Comparison of ENCODE assay signal across 16 cellular contexts in the genomic region with DNA sequence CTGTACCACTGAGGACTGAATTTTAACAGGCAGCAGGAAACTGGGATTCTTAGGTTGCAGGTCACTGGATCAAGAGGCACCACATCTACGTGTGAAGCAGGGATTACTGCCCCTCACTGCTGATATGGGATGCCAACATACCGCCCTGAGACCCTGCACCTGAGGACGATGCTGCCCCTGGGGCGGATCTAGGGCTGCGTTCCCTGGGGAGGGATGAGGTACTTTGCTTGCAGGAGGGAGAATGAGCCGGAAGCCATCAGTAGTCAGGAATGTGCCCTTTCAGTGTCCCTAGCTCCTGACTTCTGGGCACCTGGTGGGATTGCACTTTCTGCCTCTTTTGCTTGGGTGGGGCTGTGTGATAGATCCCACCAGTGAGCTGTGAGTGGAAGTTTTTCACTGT.
"Had no signal": no experiment of that assay in that cellular context is flagged by ENCODE, and none has a peak within 500 bp of the region (broad histone marks: within the 10 kb centered on the region; RNA-seq: fewer than 3 reads in every experiment).

No MANE protein-coding gene starts in this region.

- H3K4me3 ChIP-seq: cardiac muscle cell, colonic mucosa, dorsolateral prefrontal cortex, gastrocnemius medialis, left ventricle myocardium inferior, lung, neural progenitor cell, tibial nerve had no signal

- H3K27ac ChIP-seq: cardiac muscle cell, colonic mucosa, dorsolateral prefrontal cortex, gastrocnemius medialis, left ventricle myocardium inferior, neural progenitor cell, tibial nerve had no signal

- DNase-seq: activated gamma-delta T cell, cerebellar nuclear complex, mesendoderm had no signal

- H3K9me3 ChIP-seq: colonic mucosa, gastrocnemius medialis, left ventricle myocardium inferior, tibial nerve had no signal

- H3K27me3 Mint-ChIP-seq: activated naive CD4-positive, alpha-beta T cell treated with anti-CD3 and anti-CD28 coated beads, Interleukin-2, amount 50 U/mL, for 24 hours had no signal

- H3K27ac Mint-ChIP-seq: activated B cell treated with CpG ODN at 0.5 μM for 24 hours; activated naive CD4-positive, alpha-beta T cell treated with anti-CD3 and anti-CD28 coated beads, Interleukin-2, amount 50 U/mL, for 24 hours; natural killer cell; neural progenitor cell had no signal

- H3K4me1 ChIP-seq: gastrocnemius medialis, left ventricle myocardium inferior had no signal

- H3K36me3 Mint-ChIP-seq: activated naive CD4-positive, alpha-beta T cell treated with anti-CD3 and anti-CD28 coated beads, Interleukin-2, amount 50 U/mL, for 24 hours; brain; natural killer cell; neural progenitor cell had no signal

- H3K27me3 ChIP-seq: colonic mucosa, gastrocnemius medialis, neural progenitor cell, tibial nerve had no signal

- H3K36me3 ChIP-seq: cardiac muscle cell, colonic mucosa, gastrocnemius medialis, left ventricle myocardium inferior, neural progenitor cell, tibial nerve had no signal

- H3K4me3 Mint-ChIP-seq: activated B cell treated with CpG ODN at 0.5 μM for 24 hours; activated naive CD4-positive, alpha-beta T cell treated with anti-CD3 and anti-CD28 coated beads, Interleukin-2, amount 50 U/mL, for 24 hours; activated T-helper 1 cell treated with anti-CD3 and anti-CD28 coated beads, Interleukin-12 subunit alpha, Interleukin-12 subunit beta, Interleukin-2, Interleukin-4 antibody, amounts not matched to agents 30 ng/mL and 10 ng/mL and 1 ng/mL, durations not matched to agents 14 hours and 24 hours and 36 hours; brain; natural killer cell; neural progenitor cell had no signal

- H3K9me3 Mint-ChIP-seq: activated B cell treated with CpG ODN at 0.5 μM for 24 hours; activated naive CD4-positive, alpha-beta T cell treated with anti-CD3 and anti-CD28 coated beads, Interleukin-2, amount 50 U/mL, for 24 hours; activated T-helper 1 cell treated with anti-CD3 and anti-CD28 coated beads, Interleukin-12 subunit alpha, Interleukin-12 subunit beta, Interleukin-2, Interleukin-4 antibody, amounts not matched to agents 30 ng/mL and 10 ng/mL and 1 ng/mL, durations not matched to agents 14 hours and 24 hours and 36 hours; natural killer cell; neural progenitor cell had no signal
